In genomic region chr12:121775501-121775900, GRCh38 we compare ENCODE assay signal across 16 cellular contexts. TPM values are rescaled to one million over a fixed set of nuclear protein-coding genes. Genes with fewer than 3 reads are reported as not detected.
DNase-seq lines count a peak whose midpoint lies in the region; ATAC-seq and TF ChIP-seq lines count a peak whose summit lies in the region.
"Had no signal": no experiment of that assay in that cellular context is flagged by ENCODE, and none has a peak within 500 bp of the region (broad histone marks: within the 10 kb centered on the region; RNA-seq: fewer than 3 reads in every experiment).

No MANE protein-coding gene starts in this region.

- intact Hi-C loops in Caco-2 (cut with micrococcal nuclease; ENCODE audit: unreplicated experiment) = no loop called here

- peak overlapping the region; percentile 54 for H3K9ac ChIP-seq in HUES64 (ENCODE audit: low read depth, low read length)

- H3K27me3 Mint-ChIP-seq in Caco-2 (ENCODE audit: insufficient read depth, unreplicated experiment) = no peaks in the 10 kb centered on the region
- H3K27me3 Mint-ChIP-seq: activated CD4-positive, alpha-beta T cell treated with anti-CD3 and anti-CD28 coated beads, Interleukin-2, amount 10 ng/mL, durations not matched to agents 24 days and 14 days; brain had no signal

- CTCF ChIA-PET in Caco-2 (lab: Charles Lee) = interaction anchor here (0.6 to 4.9 kb wide), 3 partner anchors 9 to 83 kb away, joined by 3 to 53 read pairs (median 3); partner anchors contain the start of gene RHOF

- no peaks in the 10 kb centered on the region for H3K9me3 Mint-ChIP-seq in Caco-2 (ENCODE audit: unreplicated experiment)
- H3K9me3 Mint-ChIP-seq: activated CD4-positive, alpha-beta T cell treated with anti-CD3 and anti-CD28 coated beads, Interleukin-2, amount 10 ng/mL, durations not matched to agents 24 days and 14 days; activated T-helper 2 cell treated with anti-CD3 and anti-CD28 coated beads, Interferon-gamma antibody, Interleukin-2, Interleukin-4, amounts not matched to agents 10 μg/mL and 5 μg/mL and 100 μg/mL, durations not matched to agents 14 hours and 24 hours and 36 hours; brain; CD8-positive, alpha-beta T cell had no signal

- TF ChIP-seq CTCF in Caco-2 (IDR thresholded peaks at IDR 0.05; ENCODE audit: insufficient read depth in 1 of 2, low read depth in 1 of 2, low read length in 1 of 2, severe bottlenecking in 1 of 2, unreplicated experiment in 1 of 2) = no peak
- TF ChIP-seq CTCF in retinal pigment epithelial cell (conservative IDR thresholded peaks at IDR 0.05; ENCODE audit: low read depth, low read length) = peak; percentile 1

- peak overlapping the region; percentile 82 for H3K27ac ChIP-seq in HUES64 (ENCODE audit: low read depth, low read length)
- H3K27ac ChIP-seq: colonic mucosa, ovary had no signal

- peaks cover 11% of the 10 kb centered on the region for H3K4me1 Mint-ChIP-seq in Caco-2 (ENCODE audit: low read depth, unreplicated experiment)

- DNase-seq in Caco-2 (no peak), glomerular visceral epithelial cell (ENCODE audit: extremely low spot score) (peak; percentile 44), retinal pigment epithelial cell (ENCODE audit: low read depth) (no peak), GDM1 (lab: John Stamatoyannopoulos, UW) (no peak), NCI-H1092 (lab: John Stamatoyannopoulos, UW) (no peak), iPS-NIHi11 (ENCODE audit: low spot score) (no peak)

- peak overlapping the region; percentile 77 for H3K27ac Mint-ChIP-seq in Caco-2 (ENCODE audit: unreplicated experiment)
- H3K27ac Mint-ChIP-seq: activated T-helper 2 cell treated with anti-CD3 and anti-CD28 coated beads, Interferon-gamma antibody, Interleukin-2, Interleukin-4, amounts not matched to agents 10 μg/mL and 5 μg/mL and 100 μg/mL, durations not matched to agents 14 hours and 24 hours and 36 hours; brain had no signal

- H3K4me3 ChIP-seq in Caco-2 (ENCODE audit: low read depth, low read length) (no peak overlapping the region), HUES64 (ENCODE audit: low read length) (no peak overlapping the region), retinal pigment epithelial cell (ENCODE audit: low read length) (no peak overlapping the region)
- H3K4me3 ChIP-seq: colonic mucosa, heart right ventricle, lung, ovary had no signal

- POLR2A ChIA-PET in Caco-2 (lab: Charles Lee) = interaction anchor here (1.0 kb wide), 1 partner anchor 62 kb away, joined by 3 read pairs; no protein-coding TSS in a partner anchor

- H3K4me3 Mint-ChIP-seq in Caco-2 (ENCODE audit: unreplicated experiment) = no peak overlapping the region
- H3K4me3 Mint-ChIP-seq: activated CD4-positive, alpha-beta T cell treated with anti-CD3 and anti-CD28 coated beads, Interleukin-2, amount 10 ng/mL, durations not matched to agents 24 days and 14 days; brain; CD8-positive, alpha-beta T cell had no signal

- H3K4me1 ChIP-seq in Caco-2 (peaks cover 20% of the 10 kb centered on the region), HUES64 (ENCODE audit: insufficient read depth, low read length) (peaks cover 20% of the 10 kb centered on the region)

- H3K9me3 ChIP-seq in Caco-2 (no peaks in the 10 kb centered on the region), HUES64 (ENCODE audit: insufficient read depth, low read depth, low read length) (no peaks in the 10 kb centered on the region)
- H3K9me3 ChIP-seq: colonic mucosa, heart right ventricle, ovary had no signal

- 83% methylated on average over 16 of the region's 16 CpGs for WGBS in HUES64

- H3K27me3 ChIP-seq in Caco-2 (replicated peaks; ENCODE audit: control insufficient read depth, insufficient read depth, low read length) (no peaks in the 10 kb centered on the region), HUES64 (ENCODE audit: insufficient read depth, low read length) (no peaks in the 10 kb centered on the region)
- H3K27me3 ChIP-seq: colonic mucosa, heart right ventricle, ovary had no signal

- H3K36me3 Mint-ChIP-seq in Caco-2 (ENCODE audit: insufficient read depth, unreplicated experiment) = peaks cover 33% of the 10 kb centered on the region

- BruUV-seq in Caco-2 (replicated peaks; lab: Mats Ljungman, UMichigan) = no TSS peak

- no peak for ATAC-seq in GM18520 (IDR thresholded peaks at IDR 0.05; ENCODE audit: unreplicated experiment)

- H3K36me3 ChIP-seq in Caco-2 (ENCODE audit: control insufficient read depth, insufficient read depth, low read length) (no peaks in the 10 kb centered on the region; the same call in none of the 2 replicates), HUES64 (ENCODE audit: insufficient read depth, low read length) (peaks cover 16% of the 10 kb centered on the region)
- H3K36me3 ChIP-seq: colonic mucosa, ovary had no signal

RNA-seq across cellular contexts. Expression of gene RHOF, which starts 18.0 kb away (rescaled TPM):
- total RNA-seq in Caco-2 (2022) = 33.8 and 36.7 TPM in 2 replicates
- polyA plus RNA-seq in HUES64 (2013, experiment 1 of 2) = 15.1 TPM
- polyA plus RNA-seq in HUES64 (2013, experiment 2 of 2) = 15.5 TPM

RNA-seq across cellular contexts. Expression of gene SETD1B, which starts 28.3 kb away (rescaled TPM):
- total RNA-seq in Caco-2 (2022) = 16.8 and 17.6 TPM in 2 replicates
- 8.4 TPM for polyA plus RNA-seq in HUES64 (2013, experiment 1 of 2)
- polyA plus RNA-seq in HUES64 (2013, experiment 2 of 2) = 8.3 TPM
